Comparison of ENCODE assay signal across 16 cellular contexts in the genomic region with DNA sequence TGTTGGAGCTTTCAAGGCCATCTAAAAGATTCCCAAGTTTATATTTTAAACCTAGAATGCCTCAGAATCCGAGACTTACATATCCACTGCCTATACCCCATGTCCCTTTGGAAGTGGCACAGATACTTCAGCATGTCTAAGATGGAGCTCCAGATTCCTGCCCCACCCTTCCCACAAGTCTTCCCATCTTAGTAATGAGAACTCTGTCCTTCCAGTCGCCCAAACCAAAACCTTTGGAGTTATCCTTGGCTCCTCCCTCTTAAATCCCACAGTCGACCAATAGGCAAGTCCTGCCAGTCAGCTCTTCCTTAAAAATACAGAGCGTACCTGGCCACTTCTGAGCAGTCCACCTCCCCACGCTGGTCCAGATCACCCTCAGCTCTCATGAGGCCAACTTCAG. TPM values are rescaled to one million over a fixed set of nuclear protein-coding genes. Genes with fewer than 3 reads are reported as not detected.
DNase-seq lines count a peak whose midpoint lies in the region; ATAC-seq and TF ChIP-seq lines count a peak whose summit lies in the region.
"Had no signal": no experiment of that assay in that cellular context is flagged by ENCODE, and none has a peak within 500 bp of the region (broad histone marks: within the 10 kb centered on the region; RNA-seq: fewer than 3 reads in every experiment).

No MANE protein-coding gene starts in this region.

- POLR2A ChIA-PET in CD4-positive, alpha-beta T cell (lab: Charles Lee): interaction anchor here (1.3 kb wide), 1 partner anchor 53 kb away, joined by 3 read pairs; the partner anchor contains the start of gene PPP1CA
- POLR2A ChIA-PET in naive thymus-derived CD8-positive, alpha-beta T cell (lab: Charles Lee): interaction anchor here (0.7 to 19.8 kb wide), 5 partner anchors 31 to 81 kb away, joined by 3 to 493 read pairs (median 5); partner anchors contain the start of genes CLCF1 and RAD9A
- POLR2A ChIA-PET in activated CD4-positive, alpha-beta memory T cell treated with anti-CD3 and anti-CD28 coated beads, Interleukin-2, amount 10 ng/mL, durations not matched to agents 7 days and 5 days (lab: Charles Lee): interaction anchor here (1.0 kb wide), 2 partner anchors 21 to 78 kb away, joined by 3 to 4 read pairs; no protein-coding TSS in a partner anchor

- no peaks in the 10 kb centered on the region for H3K27me3 Mint-ChIP-seq in CD4-positive, alpha-beta T cell
- H3K27me3 Mint-ChIP-seq in naive thymus-derived CD8-positive, alpha-beta T cell: no peaks in the 10 kb centered on the region
- no peaks in the 10 kb centered on the region for H3K27me3 Mint-ChIP-seq in activated CD4-positive, alpha-beta memory T cell treated with anti-CD3 and anti-CD28 coated beads, Interleukin-2, amount 10 ng/mL, durations not matched to agents 7 days and 5 days
- no peaks in the 10 kb centered on the region for H3K27me3 Mint-ChIP-seq in effector memory CD8-positive, alpha-beta T cell
- H3K27me3 Mint-ChIP-seq: activated CD4-positive, alpha-beta memory T cell treated with anti-CD3 and anti-CD28 coated beads for 36 hours had no signal

- H3K36me3 Mint-ChIP-seq in CD4-positive, alpha-beta T cell (ENCODE audit: low read depth): peaks cover 14% of the 10 kb centered on the region
- H3K36me3 Mint-ChIP-seq in naive thymus-derived CD8-positive, alpha-beta T cell: no peaks in the 10 kb centered on the region
- peaks cover 8% of the 10 kb centered on the region for H3K36me3 Mint-ChIP-seq in activated CD4-positive, alpha-beta memory T cell treated with anti-CD3 and anti-CD28 coated beads, Interleukin-2, amount 10 ng/mL, durations not matched to agents 7 days and 5 days (ENCODE audit: low read depth)
- H3K36me3 Mint-ChIP-seq in effector memory CD8-positive, alpha-beta T cell (ENCODE audit: insufficient read depth): peaks cover 18% of the 10 kb centered on the region
- H3K36me3 Mint-ChIP-seq: activated CD4-positive, alpha-beta memory T cell treated with anti-CD3 and anti-CD28 coated beads for 36 hours had no signal

- intact Hi-C loops in CD4-positive, alpha-beta T cell (cut with DNase I, micrococcal nuclease): loop anchor here in 1 of 2 experiments (2.0 to 5.0 kb wide), 2 partner anchors 30 to 33 kb away; no protein-coding TSS in a partner anchor
- intact Hi-C loops in breast epithelium (cut with DNase I; ENCODE audit: low total_unique reads): no loop called here

- no peak for TF ChIP-seq POLR2A in breast epithelium (IDR thresholded peaks at IDR 0.05)

- H3K4me3 Mint-ChIP-seq in CD4-positive, alpha-beta T cell: no peak overlapping the region
- H3K4me3 Mint-ChIP-seq in naive thymus-derived CD8-positive, alpha-beta T cell: no peak overlapping the region
- H3K4me3 Mint-ChIP-seq in activated CD4-positive, alpha-beta memory T cell treated with anti-CD3 and anti-CD28 coated beads, Interleukin-2, amount 10 ng/mL, durations not matched to agents 7 days and 5 days: no peak overlapping the region
- H3K4me3 Mint-ChIP-seq in effector memory CD8-positive, alpha-beta T cell: no peak overlapping the region
- H3K4me3 Mint-ChIP-seq: activated CD4-positive, alpha-beta memory T cell treated with anti-CD3 and anti-CD28 coated beads for 36 hours had no signal

- H3K27ac ChIP-seq in CD4-positive, alpha-beta T cell (ENCODE audit: low read depth, low read length): no peak overlapping the region
- peak overlapping the region; percentile 8 to 17 for H3K27ac ChIP-seq in breast epithelium
- H3K27ac ChIP-seq: BLaER1, WERI-Rb-1 had no signal

- ATAC-seq in CD4-positive, alpha-beta T cell (ENCODE audit: poor library complexity): no peak
- ATAC-seq in naive thymus-derived CD8-positive, alpha-beta T cell: no peak
- ATAC-seq in effector memory CD8-positive, alpha-beta T cell (replicated peaks): no peak
- no peak for ATAC-seq in GM19328 (IDR thresholded peaks at IDR 0.05; ENCODE audit: unreplicated experiment)
- ATAC-seq: heart left ventricle, left lung had no signal

- peaks cover 4 to 15% of the 10 kb centered on the region in 2 donors for H3K4me1 ChIP-seq in breast epithelium

- CTCF ChIA-PET in CD4-positive, alpha-beta T cell (lab: Charles Lee): interaction anchor here (0.8 to 10.0 kb wide), 2 partner anchors 32 to 33 kb away, joined by 4 to 241 read pairs; no protein-coding TSS in a partner anchor
- CTCF ChIA-PET in activated CD4-positive, alpha-beta memory T cell treated with anti-CD3 and anti-CD28 coated beads, Interleukin-2, amount 10 ng/mL, durations not matched to agents 7 days and 5 days (lab: Charles Lee): interaction anchor here (0.9 to 18.6 kb wide), 3 partner anchors 27 to 87 kb away, joined by 3 to 847 read pairs (median 5); partner anchors contain the start of genes CLCF1, PPP1CA and RAD9A

- H3K4me1 Mint-ChIP-seq in CD4-positive, alpha-beta T cell (ENCODE audit: low read depth): peaks cover 75% of the 10 kb centered on the region
- peaks cover 36 to 80% (median 76%) of the 10 kb centered on the region in 4 donors for H3K4me1 Mint-ChIP-seq in naive thymus-derived CD8-positive, alpha-beta T cell
- H3K4me1 Mint-ChIP-seq in activated CD4-positive, alpha-beta memory T cell treated with anti-CD3 and anti-CD28 coated beads, Interleukin-2, amount 10 ng/mL, durations not matched to agents 7 days and 5 days: peaks cover 44% of the 10 kb centered on the region
- H3K4me1 Mint-ChIP-seq in effector memory CD8-positive, alpha-beta T cell (ENCODE audit: low read depth in 2 of 2): peaks cover 32% of the 10 kb centered on the region in 2 donors

- TF ChIP-seq CTCF in CD4-positive, alpha-beta T cell (IDR thresholded peaks at IDR 0.05): no peak
- TF ChIP-seq CTCF in GM10266 (IDR thresholded peaks at IDR 0.05; ENCODE audit: control insufficient read depth, insufficient read depth, low read depth, missing control alignments): no peak
- no peak for TF ChIP-seq CTCF in breast epithelium (IDR thresholded peaks at IDR 0.05)

- no peaks in the 10 kb centered on the region for H3K36me3 ChIP-seq in breast epithelium
- H3K36me3 ChIP-seq: BLaER1, left lung, WERI-Rb-1 had no signal

- DNase-seq in CD4-positive, alpha-beta T cell: no peak
- DNase-seq in GM10266 (ENCODE audit: extremely low spot score) (peak; percentile 1), breast epithelium (ENCODE audit: low spot score in 2 of 2) (no peak), superior temporal gyrus (ENCODE audit: extremely low spot score) (no peak)
- DNase-seq in naive thymus-derived CD8-positive, alpha-beta T cell: no peak
- DNase-seq in activated CD4-positive, alpha-beta memory T cell treated with anti-CD3 and anti-CD28 coated beads, Interleukin-2, amount 10 ng/mL, durations not matched to agents 7 days and 5 days: no peak
- DNase-seq in effector memory CD8-positive, alpha-beta T cell: no peak
- DNase-seq: activated CD4-positive, alpha-beta memory T cell treated with anti-CD3 and anti-CD28 coated beads for 36 hours; activated naive CD4-positive, alpha-beta T cell treated with Interleukin-2 at 50 U/mL for 16 hours; activated T-cell treated with anti-CD3 and anti-CD28 coated beads for 4 hours; heart left ventricle; left lung; stimulated activated CD4-positive, alpha-beta T cell treated with anti-CD3 and anti-CD28 coated beads, Interleukin-4, amount 100 ng/mL, for 4 hours; WERI-Rb-1 had no signal

- H3K27ac Mint-ChIP-seq in CD4-positive, alpha-beta T cell: peak overlapping the region; percentile 52
- H3K27ac Mint-ChIP-seq in naive thymus-derived CD8-positive, alpha-beta T cell: peak overlapping the region in 9 of 10 donors; percentile 69 to 94 (median 79)
- no peak overlapping the region for H3K27ac Mint-ChIP-seq in activated CD4-positive, alpha-beta memory T cell treated with anti-CD3 and anti-CD28 coated beads, Interleukin-2, amount 10 ng/mL, durations not matched to agents 7 days and 5 days
- peak overlapping the region in 1 of 2 donors; percentile 16 for H3K27ac Mint-ChIP-seq in effector memory CD8-positive, alpha-beta T cell
- H3K27ac Mint-ChIP-seq: activated CD4-positive, alpha-beta memory T cell treated with anti-CD3 and anti-CD28 coated beads for 36 hours had no signal

- H3K9me3 Mint-ChIP-seq in CD4-positive, alpha-beta T cell: no peaks in the 10 kb centered on the region
- no peaks in the 10 kb centered on the region for H3K9me3 Mint-ChIP-seq in naive thymus-derived CD8-positive, alpha-beta T cell
- no peaks in the 10 kb centered on the region for H3K9me3 Mint-ChIP-seq in activated CD4-positive, alpha-beta memory T cell treated with anti-CD3 and anti-CD28 coated beads, Interleukin-2, amount 10 ng/mL, durations not matched to agents 7 days and 5 days
- no peaks in the 10 kb centered on the region for H3K9me3 Mint-ChIP-seq in effector memory CD8-positive, alpha-beta T cell
- H3K9me3 Mint-ChIP-seq: activated CD4-positive, alpha-beta memory T cell treated with anti-CD3 and anti-CD28 coated beads for 36 hours had no signal

- no peaks in the 10 kb centered on the region for H3K27me3 ChIP-seq in CD4-positive, alpha-beta T cell (ENCODE audit: control insufficient read depth, insufficient read depth, low read length)
- H3K27me3 ChIP-seq in breast epithelium: no peaks in the 10 kb centered on the region
- H3K27me3 ChIP-seq: BLaER1, heart left ventricle, left lung had no signal

- no peaks in the 10 kb centered on the region for H3K9me3 ChIP-seq in CD4-positive, alpha-beta T cell (ENCODE audit: control insufficient read depth, low read length)
- no peaks in the 10 kb centered on the region for H3K9me3 ChIP-seq in breast epithelium
- H3K9me3 ChIP-seq: BLaER1, heart left ventricle, left lung had no signal

- no peak overlapping the region for H3K4me3 ChIP-seq in breast epithelium
- H3K4me3 ChIP-seq: BLaER1, heart left ventricle, left lung had no signal

RNA-seq across cellular contexts. Expression of gene POLD4, which starts 4.3 kb away (rescaled TPM):
- total RNA-seq in CD4-positive, alpha-beta T cell: 10 to 100 TPM; 31.7 to 39.5 TPM
- 10 to 100 TPM; 48.7 to 91.5 (median 69.2) TPM for total RNA-seq in breast epithelium
- 100 to 1,000 TPM; 102 to 110 TPM for total RNA-seq in naive thymus-derived CD8-positive, alpha-beta T cell
- 100 to 1,000 TPM in 2 of 3 donors, 10 to 100 TPM in 1; 87.7 to 105 (median 102) TPM for polyA plus RNA-seq in naive thymus-derived CD8-positive, alpha-beta T cell
- total RNA-seq in activated CD4-positive, alpha-beta memory T cell treated with anti-CD3 and anti-CD28 coated beads, Interleukin-2, amount 10 ng/mL, durations not matched to agents 7 days and 5 days: 10 to 100 TPM; 74.0 to 74.1 TPM

RNA-seq across cellular contexts. Expression of gene CLCF1, which starts 24.4 kb away (rescaled TPM):
- 1 to 10 TPM; 6.0 to 6.9 TPM for total RNA-seq in CD4-positive, alpha-beta T cell
- total RNA-seq in breast epithelium: 10 to 100 TPM in 2 of 3 donors, 1 to 10 TPM in 1; 3.2 to 11.1 (median 10.2) TPM
- total RNA-seq in naive thymus-derived CD8-positive, alpha-beta T cell: 1 to 10 TPM; 1.1 to 1.5 TPM
- polyA plus RNA-seq in naive thymus-derived CD8-positive, alpha-beta T cell: under 1 TPM in 1 of 3 donors, not detected in 2; 0.58 TPM
- under 1 TPM; 0.65 to 0.71 TPM for total RNA-seq in activated CD4-positive, alpha-beta memory T cell treated with anti-CD3 and anti-CD28 coated beads, Interleukin-2, amount 10 ng/mL, durations not matched to agents 7 days and 5 days

RNA-seq across cellular contexts. Expression of gene RAD9A, which starts 42.8 kb away (rescaled TPM):
- total RNA-seq in CD4-positive, alpha-beta T cell: 10 to 100 TPM; 19.3 to 20.3 TPM
- 10 to 100 TPM; 11.0 to 31.0 (median 24.6) TPM for total RNA-seq in breast epithelium
- 10 to 100 TPM; 47.3 to 58.1 TPM for total RNA-seq in naive thymus-derived CD8-positive, alpha-beta T cell
- 1 to 10 TPM; 6.5 to 9.4 (median 6.6) TPM for polyA plus RNA-seq in naive thymus-derived CD8-positive, alpha-beta T cell
- total RNA-seq in activated CD4-positive, alpha-beta memory T cell treated with anti-CD3 and anti-CD28 coated beads, Interleukin-2, amount 10 ng/mL, durations not matched to agents 7 days and 5 days: 10 to 100 TPM; 48.0 to 53.9 TPM

RNA-seq across cellular contexts. Expression of gene SSH3, which starts 45.7 kb away (rescaled TPM):
- 1 to 10 TPM; 8.5 to 8.8 TPM for total RNA-seq in CD4-positive, alpha-beta T cell
- total RNA-seq in breast epithelium: 10 to 100 TPM; 28.8 to 55.2 (median 34.4) TPM
- total RNA-seq in naive thymus-derived CD8-positive, alpha-beta T cell: 10 to 100 TPM; 18.1 to 25.3 TPM
- polyA plus RNA-seq in naive thymus-derived CD8-positive, alpha-beta T cell: 1 to 10 TPM; 1.7 to 4.5 (median 3.2) TPM
- 10 to 100 TPM; 15.4 to 19.0 TPM for total RNA-seq in activated CD4-positive, alpha-beta memory T cell treated with anti-CD3 and anti-CD28 coated beads, Interleukin-2, amount 10 ng/mL, durations not matched to agents 7 days and 5 days

RNA-seq across cellular contexts. Expression of gene PPP1CA, which starts 52.6 kb away (rescaled TPM):
- total RNA-seq in CD4-positive, alpha-beta T cell: 10 to 100 TPM; 42.0 to 45.5 TPM
- total RNA-seq in breast epithelium: 10 to 100 TPM; 73.1 to 91.9 (median 76.7) TPM
- 100 to 1,000 TPM; 141 to 146 TPM for total RNA-seq in naive thymus-derived CD8-positive, alpha-beta T cell
- 100 to 1,000 TPM; 357 to 518 (median 403) TPM for polyA plus RNA-seq in naive thymus-derived CD8-positive, alpha-beta T cell
- 100 to 1,000 TPM; 308 to 315 TPM for total RNA-seq in activated CD4-positive, alpha-beta memory T cell treated with anti-CD3 and anti-CD28 coated beads, Interleukin-2, amount 10 ng/mL, durations not matched to agents 7 days and 5 days
